In the genomic region with DNA sequence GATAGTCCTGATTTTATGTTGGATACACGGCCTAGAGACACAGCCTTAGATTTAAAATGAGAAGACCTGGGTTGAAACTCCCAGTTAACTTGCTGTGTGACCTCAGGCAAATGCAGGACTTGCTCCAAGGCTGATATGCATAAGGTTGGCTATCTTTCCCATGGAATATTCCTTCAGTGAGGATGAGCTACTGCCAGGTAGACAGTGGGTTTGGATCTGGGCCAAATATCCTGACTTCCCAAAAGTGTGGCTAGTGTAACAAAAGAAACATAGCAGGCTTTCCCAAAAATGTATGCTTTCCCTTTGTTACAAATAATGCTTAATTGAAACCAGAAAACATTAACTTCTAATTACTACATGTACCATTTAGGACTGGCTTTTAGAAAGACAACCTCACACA, we compare ENCODE assay signal across 8 cellular contexts. TPM values are rescaled to one million over a fixed set of nuclear protein-coding genes. Genes with fewer than 3 reads are reported as not detected.
DNase-seq lines count a peak whose midpoint lies in the region; ATAC-seq and TF ChIP-seq lines count a peak whose summit lies in the region.
"Had no signal": no experiment of that assay in that cellular context is flagged by ENCODE, and none has a peak within 500 bp of the region (broad histone marks: within the 10 kb centered on the region; RNA-seq: fewer than 3 reads in every experiment).

No MANE protein-coding gene starts in this region.

- peaks cover 41% of the 10 kb centered on the region for H3K27me3 ChIP-seq in HUES64 (ENCODE audit: insufficient read depth, low read length)

- H3K36me3 ChIP-seq in HUES64 (ENCODE audit: insufficient read depth, low read length), result no peaks in the 10 kb centered on the region

- CTCF ChIA-PET in activated B cell treated with CpG ODN at 0.5 μM for 24 hours (lab: Charles Lee), result interaction anchor here (0.9 kb wide), 1 partner anchor 225 kb away, joined by 3 read pairs; a partner anchor contains a TSS

- H3K9me3 Mint-ChIP-seq in activated B cell treated with CpG ODN at 0.5 μM for 24 hours, result peaks cover 2% of the 10 kb centered on the region
- H3K9me3 Mint-ChIP-seq in immature natural killer cell, result peaks cover 0 to 2% (median 0%) of the 10 kb centered on the region in 6 donors
- no peaks in the 10 kb centered on the region for H3K9me3 Mint-ChIP-seq in stimulated activated effector memory CD8-positive, alpha-beta T cell treated with anti-CD3 and anti-CD28 coated beads, Interleukin-12 subunit alpha, Interleukin-12 subunit beta, amount 100 ng/mL, for 72 hours

- H3K4me3 ChIP-seq in HUES64 (ENCODE audit: low read length), result peak overlapping the region; percentile 92

- H3K9me3 ChIP-seq in HUES64 (ENCODE audit: insufficient read depth, low read depth, low read length), result no peaks in the 10 kb centered on the region

- H3K9ac ChIP-seq in HUES64 (ENCODE audit: low read depth, low read length), result no peak overlapping the region

- POLR2A ChIA-PET in activated B cell treated with CpG ODN at 0.5 μM for 24 hours (lab: Charles Lee), result interaction anchor here (0.5 to 3.8 kb wide), 5 partner anchors 15 to 285 kb away, joined by 3 to 31 read pairs (median 6); a partner anchor contains a TSS

- H3K36me3 Mint-ChIP-seq in activated B cell treated with CpG ODN at 0.5 μM for 24 hours (ENCODE audit: low read depth) (peaks cover 12% of the 10 kb centered on the region), immature natural killer cell (peaks cover 0 to 7% (median 3%) of the 10 kb centered on the region in 3 donors)
- peaks cover 14% of the 10 kb centered on the region for H3K36me3 Mint-ChIP-seq in stimulated activated effector memory CD8-positive, alpha-beta T cell treated with anti-CD3 and anti-CD28 coated beads, Interleukin-12 subunit alpha, Interleukin-12 subunit beta, amount 100 ng/mL, for 72 hours

- intact Hi-C loops in activated B cell treated with CpG ODN at 0.5 μM for 24 hours (cut with micrococcal nuclease) (loop anchor here (1.0 to 10.0 kb wide), 9 partner anchors 12 to 1097 kb away; a partner anchor contains a TSS), head of caudate nucleus (cut with DNase I) (loop anchor here (5.0 to 10.0 kb wide), 2 partner anchors 63 to 284 kb away; a partner anchor contains a TSS)

- no peak for ATAC-seq in activated B cell treated with CpG ODN at 0.5 μM for 24 hours (ENCODE audit: low read depth)
- no peak for ATAC-seq in stimulated activated effector memory CD8-positive, alpha-beta T cell treated with anti-CD3 and anti-CD28 coated beads, Interleukin-12 subunit alpha, Interleukin-12 subunit beta, amount 100 ng/mL, for 72 hours

- peaks cover 13% of the 10 kb centered on the region for H3K4me1 ChIP-seq in HUES64 (ENCODE audit: insufficient read depth, low read length)

- DNase-seq in activated B cell treated with CpG ODN at 0.5 μM for 24 hours (no peak), immature natural killer cell (peak in 1 of 3 donors; percentile 6), HT-29 (ENCODE audit: low spot score) (no peak), head of caudate nucleus (no peak)
- no peak for DNase-seq in stimulated activated effector memory CD8-positive, alpha-beta T cell treated with anti-CD3 and anti-CD28 coated beads, Interleukin-12 subunit alpha, Interleukin-12 subunit beta, amount 100 ng/mL, for 72 hours (ENCODE audit: low spot score in 2 of 2)
- DNase-seq in stimulated activated naive CD4-positive, alpha-beta T cell treated with Interleukin-2 at 50 U/mL for 16 hours (lab: John Stamatoyannopoulos, UW), result no peak
- DNase-seq: SIG-M5 had no signal

- TF ChIP-seq CTCF in activated B cell treated with CpG ODN at 0.5 μM for 24 hours (IDR thresholded peaks at IDR 0.05), result no peak

- H3K27me3 Mint-ChIP-seq in activated B cell treated with CpG ODN at 0.5 μM for 24 hours, result peaks cover 5% of the 10 kb centered on the region
- H3K27me3 Mint-ChIP-seq in immature natural killer cell (ENCODE audit: low read depth in 3 of 3), result peaks cover 5 to 10% (median 6%) of the 10 kb centered on the region in 3 donors

- H3K27ac Mint-ChIP-seq in activated B cell treated with CpG ODN at 0.5 μM for 24 hours, result peak overlapping the region; percentile 94
- H3K27ac Mint-ChIP-seq in immature natural killer cell, result peak overlapping the region; percentile 87 to 98 (median 97)
- peak overlapping the region; percentile 91 for H3K27ac Mint-ChIP-seq in stimulated activated effector memory CD8-positive, alpha-beta T cell treated with anti-CD3 and anti-CD28 coated beads, Interleukin-12 subunit alpha, Interleukin-12 subunit beta, amount 100 ng/mL, for 72 hours

- H3K27ac ChIP-seq in HUES64 (ENCODE audit: low read depth, low read length), result no peak overlapping the region

- H3K4me3 Mint-ChIP-seq in activated B cell treated with CpG ODN at 0.5 μM for 24 hours (peak overlapping the region; percentile 90), immature natural killer cell (peak overlapping the region; percentile 86 to 94 (median 88))
- H3K4me3 Mint-ChIP-seq in stimulated activated effector memory CD8-positive, alpha-beta T cell treated with anti-CD3 and anti-CD28 coated beads, Interleukin-12 subunit alpha, Interleukin-12 subunit beta, amount 100 ng/mL, for 72 hours, result peak overlapping the region; percentile 86

- 84% methylated on average over 1 of the region's 1 CpG for WGBS in HUES64

- H3K4me1 Mint-ChIP-seq in activated B cell treated with CpG ODN at 0.5 μM for 24 hours (peaks cover 60% of the 10 kb centered on the region), immature natural killer cell (peaks cover 42 to 50% of the 10 kb centered on the region in 2 donors)
- H3K4me1 Mint-ChIP-seq in stimulated activated effector memory CD8-positive, alpha-beta T cell treated with anti-CD3 and anti-CD28 coated beads, Interleukin-12 subunit alpha, Interleukin-12 subunit beta, amount 100 ng/mL, for 72 hours, result peaks cover 52% of the 10 kb centered on the region

RNA-seq across cellular contexts. Expression of a gene that starts 0.7 kb away (rescaled TPM):
- 4.3 TPM for polyA plus RNA-seq in HUES64 (2013, experiment 1 of 2)
- 6.7 TPM for polyA plus RNA-seq in HUES64 (2013, experiment 2 of 2)
- total RNA-seq in activated B cell treated with CpG ODN at 0.5 μM for 24 hours, result 14.4 and 18.1 TPM in 2 replicates
- polyA plus RNA-seq in immature natural killer cell, result 10 to 100 TPM; 32.2 to 36.5 (median 32.5) TPM
- 5.7 and 7.1 TPM in 2 replicates for total RNA-seq in HT-29 (2014; rRNA removed; shearing (Covaris generic))
